8 cellular contexts compared by ENCODE assay signal in the genomic region with DNA sequence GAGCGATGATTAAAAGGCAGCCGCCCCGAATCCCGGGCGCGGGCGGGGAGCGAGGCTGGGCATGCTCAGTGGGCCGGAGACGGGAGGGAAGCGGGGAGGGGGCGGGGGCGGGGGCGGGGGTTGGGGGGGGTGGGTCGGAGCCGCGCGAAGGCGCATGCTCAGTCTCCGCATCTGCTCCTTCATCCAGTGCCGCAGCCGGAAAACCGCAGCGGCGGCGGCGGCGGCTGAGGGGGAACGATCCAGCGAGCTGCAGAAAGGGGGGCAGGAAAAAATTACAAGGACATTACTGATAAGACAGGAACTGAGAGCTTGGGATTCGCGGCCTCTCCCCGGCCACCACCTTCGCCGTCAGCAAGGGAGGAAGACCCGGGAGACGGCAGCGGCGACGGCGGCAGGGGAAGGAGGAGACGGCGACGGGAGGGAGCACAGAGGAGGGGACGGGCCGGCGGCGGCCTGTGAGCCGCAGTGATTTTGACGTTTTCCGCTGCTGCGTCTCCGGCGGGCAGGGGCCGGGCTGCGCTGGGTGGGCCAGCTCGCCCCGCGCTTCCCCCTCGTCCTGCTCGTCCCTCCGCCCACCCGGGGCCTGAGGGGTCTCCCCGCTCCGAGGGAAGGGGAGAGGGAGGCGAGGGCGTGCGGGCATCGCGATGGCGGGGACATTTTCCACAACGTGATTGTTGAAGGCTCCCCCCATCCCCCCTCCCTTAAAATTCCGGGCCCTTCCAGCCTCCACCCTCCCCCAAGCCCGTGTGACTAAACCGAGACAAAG. TPM values are rescaled to one million over a fixed set of nuclear protein-coding genes. Genes with fewer than 3 reads are reported as not detected.
DNase-seq lines count a peak whose midpoint lies in the region; ATAC-seq and TF ChIP-seq lines count a peak whose summit lies in the region.

A gene with protein sequence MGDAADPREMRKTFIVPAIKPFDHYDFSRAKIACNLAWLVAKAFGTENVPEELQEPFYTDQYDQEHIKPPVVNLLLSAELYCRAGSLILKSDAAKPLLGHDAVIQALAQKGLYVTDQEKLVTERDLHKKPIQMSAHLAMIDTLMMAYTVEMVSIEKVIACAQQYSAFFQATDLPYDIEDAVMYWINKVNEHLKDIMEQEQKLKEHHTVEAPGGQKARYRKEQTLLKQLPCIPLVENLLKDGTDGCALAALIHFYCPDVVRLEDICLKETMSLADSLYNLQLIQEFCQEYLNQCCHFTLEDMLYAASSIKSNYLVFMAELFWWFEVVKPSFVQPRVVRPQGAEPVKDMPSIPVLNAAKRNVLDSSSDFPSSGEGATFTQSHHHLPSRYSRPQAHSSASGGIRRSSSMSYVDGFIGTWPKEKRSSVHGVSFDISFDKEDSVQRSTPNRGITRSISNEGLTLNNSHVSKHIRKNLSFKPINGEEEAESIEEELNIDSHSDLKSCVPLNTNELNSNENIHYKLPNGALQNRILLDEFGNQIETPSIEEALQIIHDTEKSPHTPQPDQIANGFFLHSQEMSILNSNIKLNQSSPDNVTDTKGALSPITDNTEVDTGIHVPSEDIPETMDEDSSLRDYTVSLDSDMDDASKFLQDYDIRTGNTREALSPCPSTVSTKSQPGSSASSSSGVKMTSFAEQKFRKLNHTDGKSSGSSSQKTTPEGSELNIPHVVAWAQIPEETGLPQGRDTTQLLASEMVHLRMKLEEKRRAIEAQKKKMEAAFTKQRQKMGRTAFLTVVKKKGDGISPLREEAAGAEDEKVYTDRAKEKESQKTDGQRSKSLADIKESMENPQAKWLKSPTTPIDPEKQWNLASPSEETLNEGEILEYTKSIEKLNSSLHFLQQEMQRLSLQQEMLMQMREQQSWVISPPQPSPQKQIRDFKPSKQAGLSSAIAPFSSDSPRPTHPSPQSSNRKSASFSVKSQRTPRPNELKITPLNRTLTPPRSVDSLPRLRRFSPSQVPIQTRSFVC (N-terminal part only) (plus strand): TSS at position 161 of the 766 bp plus-strand sequence. CDS start 935 bp downstream, outside the sequence.

- BruUV-seq in OCI-LY7 (replicated peaks; lab: Mats Ljungman, UMichigan): no TSS peak

- peak within 1 kb of the TSS; percentile 85 to 96 (median 91) for H3K4me2 ChIP-seq in BLaER1 treated with 17β-estradiol and CSF1 and Interleukin-3, amounts not matched to agents 10 nM and 100 nM
- H3K4me2 ChIP-seq in OCI-LY7 (ENCODE audit: low read length): peak within 1 kb of the TSS; percentile 89

- H3K9me2 ChIP-seq in OCI-LY7 (ENCODE audit: insufficient read depth, low read length): no peaks in the 10 kb centered on the region

- peak; percentile 57 for ATAC-seq in GM19372 (IDR thresholded peaks at IDR 0.05; ENCODE audit: low read depth, unreplicated experiment)

- H3K4me3 ChIP-seq in BLaER1 treated with 17β-estradiol and CSF1 and Interleukin-3, amounts not matched to agents 10 nM and 100 nM: peak within 1 kb of the TSS; percentile 75 to 88 (median 84)
- H3K4me3 ChIP-seq in OCI-LY7 (ENCODE audit: low read depth, low read length, poor library complexity, severe bottlenecking) (peak within 1 kb of the TSS; percentile 97), epithelial cell of proximal tubule (ENCODE audit: low read depth, low read length) (peak within 1 kb of the TSS; percentile 89)

- H3K79me2 ChIP-seq in OCI-LY7 (ENCODE audit: insufficient read depth, low read depth, low read length): peaks cover 40% of the 10 kb centered on the region

- peak within 1 kb of the TSS; percentile 95 for H3K27ac Mint-ChIP-seq in activated T-cell treated with anti-CD3 and anti-CD28 coated beads, Interleukin-2, amount 50 U/mL, for 24 hours

- H3K9ac ChIP-seq in BLaER1 treated with 17β-estradiol and CSF1 and Interleukin-3, amounts not matched to agents 10 nM and 100 nM: peak within 1 kb of the TSS; percentile 90 to 96 (median 93)

- H3K4me1 Mint-ChIP-seq in activated T-cell treated with anti-CD3 and anti-CD28 coated beads, Interleukin-2, amount 50 U/mL, for 24 hours (ENCODE audit: low read depth): peaks cover 42% of the 10 kb centered on the region

- H2AFZ ChIP-seq in OCI-LY7 (ENCODE audit: low read length): peak within 1 kb of the TSS; percentile 99

- peaks cover 3% of the 10 kb centered on the region for H3K36me3 Mint-ChIP-seq in activated T-cell treated with anti-CD3 and anti-CD28 coated beads, Interleukin-2, amount 50 U/mL, for 24 hours (ENCODE audit: low read depth)

- H3K9me3 ChIP-seq in BLaER1 treated with 17β-estradiol and CSF1 and Interleukin-3, amounts not matched to agents 10 nM and 100 nM (replicated peaks in 1 of 11): no peaks in the 10 kb centered on the region
- no peaks in the 10 kb centered on the region for H3K9me3 ChIP-seq in OCI-LY7 (ENCODE audit: low read length)

- peaks cover 5 to 38% (median 11%) of the 10 kb centered on the region in 11 experiments; a peak in 14 of 22 replicates for H4K20me1 ChIP-seq in BLaER1 treated with 17β-estradiol and CSF1 and Interleukin-3, amounts not matched to agents 10 nM and 100 nM
- peaks cover 12% of the 10 kb centered on the region; the same call in 1 of the 2 replicates for H4K20me1 ChIP-seq in OCI-LY7 (ENCODE audit: insufficient read depth, low read length)

- peak within 1 kb of the TSS; percentile 94 for H3K4me3 Mint-ChIP-seq in activated T-cell treated with anti-CD3 and anti-CD28 coated beads, Interleukin-2, amount 50 U/mL, for 24 hours

- peaks cover 9% of the 10 kb centered on the region for H3K27me3 Mint-ChIP-seq in activated T-cell treated with anti-CD3 and anti-CD28 coated beads, Interleukin-2, amount 50 U/mL, for 24 hours

- CTCF ChIA-PET in OCI-LY7 (lab: Charles Lee; ENCODE audit: unreplicated experiment): interaction anchor here (1.5 kb wide), 1 partner anchor 8 kb away, joined by 3 read pairs; no protein-coding TSS in a partner anchor

- intact Hi-C loops in OCI-LY7 (cut with micrococcal nuclease; ENCODE audit: unreplicated experiment): loop anchor here (1.0 to 5.0 kb wide), 2 partner anchors 69 to 117 kb away; a partner anchor contains a TSS

- POLR2A ChIA-PET in OCI-LY7 (lab: Charles Lee): interaction anchor here (0.9 to 2.7 kb wide), 6 partner anchors 10 to 70 kb away, joined by 3 to 19 read pairs (median 4); a partner anchor contains a TSS

- no peaks in the 10 kb centered on the region for H3K36me3 ChIP-seq in BLaER1 treated with 17β-estradiol and CSF1 and Interleukin-3, amounts not matched to agents 10 nM and 100 nM
- no peaks in the 10 kb centered on the region for H3K36me3 ChIP-seq in OCI-LY7 (ENCODE audit: insufficient read depth, low read length)

- TF ChIP-seq CTCF in OCI-LY7 (conservative IDR thresholded peaks at IDR 0.05; ENCODE audit: low read length) (no peak), epithelial cell of proximal tubule (conservative IDR thresholded peaks at IDR 0.05; ENCODE audit: low read depth, low read length) (no peak)

- H3K27ac ChIP-seq in BLaER1 treated with 17β-estradiol and CSF1 and Interleukin-3, amounts not matched to agents 10 nM and 100 nM: peak within 1 kb of the TSS; percentile 88 to 97 (median 94)
- H3K27ac ChIP-seq in OCI-LY7 (ENCODE audit: low read depth, low read length, poor library complexity, severe bottlenecking): peak within 1 kb of the TSS; percentile 55

- H3K4me1 ChIP-seq in BLaER1 treated with 17β-estradiol and CSF1 and Interleukin-3, amounts not matched to agents 10 nM and 100 nM: peaks cover 26 to 47% (median 33%) of the 10 kb centered on the region in 10 experiments
- peaks cover 23% of the 10 kb centered on the region for H3K4me1 ChIP-seq in OCI-LY7 (ENCODE audit: insufficient read depth, low read length, poor library complexity, severe bottlenecking)

- DNase-seq in HPDE6-E6E7 (ENCODE audit: extremely low spot score) (peak; percentile 82), OCI-LY7 (ENCODE audit: low spot score) (peak; percentile 77), epithelial cell of proximal tubule (ENCODE audit: low read depth) (no peak), mucosa of gallbladder (ENCODE audit: low spot score) (peak; percentile 85)
- peak; percentile 77 for DNase-seq in activated T-cell treated with anti-CD3 and anti-CD28 coated beads, Interleukin-2, amount 50 U/mL, for 24 hours
- DNase-seq in stimulated activated CD8-positive, alpha-beta memory T cell treated with anti-CD3 and anti-CD28 coated beads, Interleukin-4, amount 100 ng/mL, for 24 hours (ENCODE audit: low read depth): peak; percentile 30

- H3K9me3 Mint-ChIP-seq in activated T-cell treated with anti-CD3 and anti-CD28 coated beads, Interleukin-2, amount 50 U/mL, for 24 hours: no peaks in the 10 kb centered on the region

- no peaks in the 10 kb centered on the region for H3K27me3 ChIP-seq in BLaER1 treated with 17β-estradiol and CSF1 and Interleukin-3, amounts not matched to agents 10 nM and 100 nM

RNA-seq across cellular contexts. Expression of the gene that starts here (rescaled TPM):
- total RNA-seq in OCI-LY7 (2014; rRNA removed; shearing (Covaris generic)): 9.2 and 10.0 TPM in 2 replicates
- 12.2 and 14.9 TPM in 2 replicates for total RNA-seq in OCI-LY7 (2022)
- total RNA-seq in epithelial cell of proximal tubule: 10.6 and 12.1 TPM in 2 replicates
- total RNA-seq in mucosa of gallbladder: 21.4 TPM
